ENCODE assay signal across 21 cellular contexts in genomic region chr16:63702981-63703590, GRCh38.
DNase-seq lines count a peak whose midpoint lies in the region; ATAC-seq and TF ChIP-seq lines count a peak whose summit lies in the region.
"Had no signal": no experiment of that assay in that cellular context is flagged by ENCODE, and none has a peak within 500 bp of the region (broad histone marks: within the 10 kb centered on the region; RNA-seq: fewer than 3 reads in every experiment).

No MANE protein-coding gene starts in this region.

- H3K36me3 Mint-ChIP-seq in Caco-2 (ENCODE audit: insufficient read depth, unreplicated experiment) (peaks cover 6% of the 10 kb centered on the region), chondrocyte (ENCODE audit: low read depth) (no peaks in the 10 kb centered on the region)
- H3K36me3 Mint-ChIP-seq: brain had no signal

- no peak overlapping the region for H3K9ac ChIP-seq in colonic mucosa (ENCODE audit: low read depth in 2 of 2, low read length in 2 of 2)

- H3K27me3 ChIP-seq in Caco-2 (replicated peaks; ENCODE audit: control insufficient read depth, insufficient read depth, low read length) (no peaks in the 10 kb centered on the region), left lung (no peaks in the 10 kb centered on the region), colonic mucosa (no peaks in the 10 kb centered on the region)

- H3K4me3 ChIP-seq in Caco-2 (ENCODE audit: low read depth, low read length) = no peak overlapping the region
- H3K4me3 ChIP-seq in left lung = no peak overlapping the region
- H3K4me3 ChIP-seq in colonic mucosa = no peak overlapping the region
- H3K4me3 ChIP-seq: dorsolateral prefrontal cortex, PC-9 had no signal

- H3K4me1 ChIP-seq in Caco-2 (peaks cover 5% of the 10 kb centered on the region; the same call in 1 of the 2 replicates), left lung (no peaks in the 10 kb centered on the region), colonic mucosa (no peaks in the 10 kb centered on the region)

- peak; percentile 69 for ATAC-seq in left lung
- ATAC-seq in HG03135 (IDR thresholded peaks at IDR 0.05; ENCODE audit: unreplicated experiment) = no peak
- ATAC-seq: T-helper 17 cell had no signal

- intact Hi-C loops in Caco-2 (cut with micrococcal nuclease; ENCODE audit: unreplicated experiment) (loop anchor here (1.0 to 10.0 kb wide), 2 partner anchors 179 to 342 kb away; no protein-coding TSS in a partner anchor), left lung (cut with DNase I) (no loop called here), colonic mucosa (cut with DNase I) (no loop called here)

- H3K9me3 ChIP-seq in Caco-2 (no peaks in the 10 kb centered on the region), left lung (no peaks in the 10 kb centered on the region), colonic mucosa (no peaks in the 10 kb centered on the region)

- CTCF ChIA-PET in Caco-2 (lab: Charles Lee) = no interaction called here

- peaks cover 6% of the 10 kb centered on the region for H3K4me1 Mint-ChIP-seq in Caco-2 (ENCODE audit: low read depth, unreplicated experiment)
- H3K4me1 Mint-ChIP-seq in chondrocyte (ENCODE audit: low read depth) = peaks cover 5% of the 10 kb centered on the region
- H3K4me1 Mint-ChIP-seq: brain, nephron, T-helper 17 cell had no signal

- DNase-seq in Caco-2 = peak; percentile 48 to 55
- peak; percentile 46 for DNase-seq in NCI-H146 (lab: John Stamatoyannopoulos, UW)
- DNase-seq in chondrocyte (ENCODE audit: low spot score) = no peak
- DNase-seq in left lung = peak in 1 of 2 donors; percentile 38
- DNase-seq in T-helper 1 cell = no peak
- no peak for DNase-seq in colonic mucosa
- DNase-seq in SIG-M5 treated with dmso at 0.1 percent for 504 hours (lab: John Stamatoyannopoulos, UW; ENCODE audit: unreplicated experiment) = no peak
- DNase-seq: activated CD4-positive, alpha-beta T cell treated with anti-CD3 and anti-CD28 coated beads for 4 hours; activated CD8-positive, alpha-beta memory T cell treated with anti-CD3 and anti-CD28 coated beads, Interleukin-2, amount 50 U/mL, for 4 hours; activated naive CD4-positive, alpha-beta T cell treated with Interleukin-2 at 50 U/mL for 16 hours; dorsolateral prefrontal cortex; GF-D8; HFFc6; NCI-H1105 treated with DMSO at 0.1 percent for 48 hours; NCI-H446; PC-9; retina; T-helper 17 cell had no signal

- H3K27ac Mint-ChIP-seq in Caco-2 (ENCODE audit: unreplicated experiment) (no peak overlapping the region), chondrocyte (ENCODE audit: unreplicated experiment) (no peak overlapping the region)
- H3K27ac Mint-ChIP-seq: brain, HFFc6, T-helper 17 cell had no signal

- H3K4me3 Mint-ChIP-seq in Caco-2 (ENCODE audit: unreplicated experiment) (no peak overlapping the region), chondrocyte (ENCODE audit: unreplicated experiment) (no peak overlapping the region)
- H3K4me3 Mint-ChIP-seq: brain, HFFc6, nephron, T-helper 17 cell had no signal

- POLR2A ChIA-PET in Caco-2 (lab: Charles Lee) = no interaction called here

- peak in 1 of 2 experiments; percentile 38 for TF ChIP-seq CTCF in Caco-2 (IDR thresholded peaks at IDR 0.05; ENCODE audit: insufficient read depth in 1 of 2, low read depth in 1 of 2, low read length in 1 of 2, severe bottlenecking in 1 of 2, unreplicated experiment in 1 of 2)
- peak; percentile 10 for TF ChIP-seq CTCF in chondrocyte (IDR thresholded peaks at IDR 0.05)
- no peak for TF ChIP-seq CTCF in left lung (IDR thresholded peaks at IDR 0.05)
- no peak for TF ChIP-seq CTCF in colonic mucosa (IDR thresholded peaks at IDR 0.05)

- H3K27ac ChIP-seq in left lung (no peak overlapping the region), colonic mucosa (no peak overlapping the region)
- H3K27ac ChIP-seq: dorsolateral prefrontal cortex, PC-9 had no signal

- BruUV-seq in Caco-2 (replicated peaks; lab: Mats Ljungman, UMichigan) = no TSS peak

- H3K36me3 ChIP-seq in Caco-2 (ENCODE audit: control insufficient read depth, insufficient read depth, low read length) (no peaks in the 10 kb centered on the region), left lung (no peaks in the 10 kb centered on the region), colonic mucosa (no peaks in the 10 kb centered on the region)

- H3K9me3 Mint-ChIP-seq in Caco-2 (ENCODE audit: unreplicated experiment) (no peaks in the 10 kb centered on the region), chondrocyte (ENCODE audit: low read depth) (no peaks in the 10 kb centered on the region)
- H3K9me3 Mint-ChIP-seq: brain had no signal

- H3K27me3 Mint-ChIP-seq in Caco-2 (ENCODE audit: insufficient read depth, unreplicated experiment) (no peaks in the 10 kb centered on the region), chondrocyte (ENCODE audit: low read depth) (peaks cover 16% of the 10 kb centered on the region)
- H3K27me3 Mint-ChIP-seq: brain, T-helper 17 cell had no signal

Comparison
In these comparisons a context has a peak if more than half of its experiments do, and no peak if none do; other contexts are left out.
1. DNase-seq: peak in Caco-2 (2 of 2) and NCI-H146 (single experiment); none in chondrocyte (single experiment), T-helper 1 cell (0 of 5), colonic mucosa (single experiment) and SIG-M5 treated with dmso at 0.1 percent for 504 hours (single experiment).